Comparison of ENCODE assay signal across 8 cellular contexts in the genomic region with DNA sequence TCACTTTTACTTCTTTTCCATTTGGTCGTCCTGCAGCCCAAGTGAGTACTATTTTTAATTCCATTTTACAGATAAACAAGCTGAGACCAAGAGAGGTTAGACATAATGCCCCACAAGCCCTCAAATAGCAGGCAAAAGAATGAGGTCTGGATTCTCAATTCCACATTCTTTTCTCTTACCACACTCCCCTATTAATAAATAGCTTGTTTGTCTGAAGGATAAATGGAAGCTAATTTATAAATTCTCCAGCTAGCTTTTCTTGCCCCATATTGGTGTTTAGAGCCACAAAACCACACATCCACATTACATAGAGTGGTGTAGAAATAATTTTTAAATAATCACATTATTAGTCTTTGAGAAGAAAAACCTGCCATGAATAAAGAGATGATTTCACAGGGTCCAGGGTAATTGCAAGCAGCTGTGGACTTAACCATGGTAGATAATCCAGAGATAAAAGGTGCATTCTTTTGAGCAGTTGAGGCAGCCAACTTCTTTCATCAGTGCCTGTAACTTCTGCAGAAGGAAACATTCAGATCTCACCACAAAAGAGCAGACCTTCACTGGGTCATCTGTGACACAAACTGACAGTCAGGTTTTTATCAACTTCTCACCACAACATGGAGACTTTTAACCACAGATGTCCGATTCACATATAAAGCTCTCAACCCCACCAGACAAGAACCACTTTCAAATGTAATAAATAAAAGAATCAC.
DNase-seq lines count a peak whose midpoint lies in the region; ATAC-seq and TF ChIP-seq lines count a peak whose summit lies in the region.

No MANE protein-coding gene starts in this region.

- H3K27me3 ChIP-seq in HAP-1 (ENCODE audit: low read depth): no peaks in the 10 kb centered on the region

- H3K9me3 ChIP-seq in HAP-1: no peaks in the 10 kb centered on the region

- ATAC-seq in GM18909 (IDR thresholded peaks at IDR 0.05; ENCODE audit: poor library complexity, unreplicated experiment) (peak; percentile 81), HG03045 (IDR thresholded peaks at IDR 0.05; ENCODE audit: unreplicated experiment) (peak; percentile 49), GM21717 (IDR thresholded peaks at IDR 0.05; ENCODE audit: unreplicated experiment) (no peak)

- in situ Hi-C loops in HAP-1 (cut with MboI; ENCODE audit: low sequenced_read_pairs): no loop called here

- no peaks in the 10 kb centered on the region for H3K27me3 Mint-ChIP-seq in T-helper 2 cell treated with Interferon-gamma antibody and Interleukin-4, amounts not matched to agents 5 μg/mL and 100 μg/mL, for 36 hours (ENCODE audit: low read depth)

- peak overlapping the region; percentile 9 for H3K4me3 Mint-ChIP-seq in T-helper 2 cell treated with Interferon-gamma antibody and Interleukin-4, amounts not matched to agents 5 μg/mL and 100 μg/mL, for 36 hours

- H3K4me3 ChIP-seq in AG04449 (ENCODE audit: low read depth, low read length) (no peak overlapping the region), HAP-1 (no peak overlapping the region)

- H3K4me1 Mint-ChIP-seq in T-helper 2 cell treated with Interferon-gamma antibody and Interleukin-4, amounts not matched to agents 5 μg/mL and 100 μg/mL, for 36 hours (ENCODE audit: low read depth): peaks cover 83% of the 10 kb centered on the region

- peaks cover 5% of the 10 kb centered on the region for H3K36me3 Mint-ChIP-seq in T-helper 2 cell treated with Interferon-gamma antibody and Interleukin-4, amounts not matched to agents 5 μg/mL and 100 μg/mL, for 36 hours (ENCODE audit: low read depth)

- CTCF ChIA-PET in AG04449 (lab: Yijun Ruan, JAX): interaction anchor here (1.4 to 1.7 kb wide), 2 partner anchors 8 to 450 kb away, joined by 4 to 6 read pairs; no protein-coding TSS in a partner anchor

- H3K36me3 ChIP-seq in HAP-1 (replicated peaks): no peaks in the 10 kb centered on the region

- TF ChIP-seq CTCF in AG04449 (IDR thresholded peaks at IDR 0.05; ENCODE audit: insufficient read depth, low read length, missing control alignments): no peak

- DNase-seq in AG04449 (ENCODE audit: low read depth, low spot score) (peak; percentile 37), HAP-1 (ENCODE audit: low spot score in 2 of 2) (no peak), C1 segment of cervical spinal cord (lab: John Stamatoyannopoulos, UW) (no peak)
- no peak for DNase-seq in T-helper 2 cell treated with Interferon-gamma antibody and Interleukin-4, amounts not matched to agents 5 μg/mL and 100 μg/mL, for 36 hours (ENCODE audit: low spot score)
- no peak for DNase-seq in effector CD4-positive, alpha-beta T cell

- H3K4me1 ChIP-seq in HAP-1: no peaks in the 10 kb centered on the region

- H3K27ac Mint-ChIP-seq in T-helper 2 cell treated with Interferon-gamma antibody and Interleukin-4, amounts not matched to agents 5 μg/mL and 100 μg/mL, for 36 hours: peak overlapping the region; percentile 71

- H3K9me3 Mint-ChIP-seq in T-helper 2 cell treated with Interferon-gamma antibody and Interleukin-4, amounts not matched to agents 5 μg/mL and 100 μg/mL, for 36 hours: peaks cover 10% of the 10 kb centered on the region

- POLR2A ChIA-PET in AG04449 (lab: Yijun Ruan, JAX): no interaction called here
